Comparison of ENCODE assay signal across 8 cellular contexts in the genomic region with DNA sequence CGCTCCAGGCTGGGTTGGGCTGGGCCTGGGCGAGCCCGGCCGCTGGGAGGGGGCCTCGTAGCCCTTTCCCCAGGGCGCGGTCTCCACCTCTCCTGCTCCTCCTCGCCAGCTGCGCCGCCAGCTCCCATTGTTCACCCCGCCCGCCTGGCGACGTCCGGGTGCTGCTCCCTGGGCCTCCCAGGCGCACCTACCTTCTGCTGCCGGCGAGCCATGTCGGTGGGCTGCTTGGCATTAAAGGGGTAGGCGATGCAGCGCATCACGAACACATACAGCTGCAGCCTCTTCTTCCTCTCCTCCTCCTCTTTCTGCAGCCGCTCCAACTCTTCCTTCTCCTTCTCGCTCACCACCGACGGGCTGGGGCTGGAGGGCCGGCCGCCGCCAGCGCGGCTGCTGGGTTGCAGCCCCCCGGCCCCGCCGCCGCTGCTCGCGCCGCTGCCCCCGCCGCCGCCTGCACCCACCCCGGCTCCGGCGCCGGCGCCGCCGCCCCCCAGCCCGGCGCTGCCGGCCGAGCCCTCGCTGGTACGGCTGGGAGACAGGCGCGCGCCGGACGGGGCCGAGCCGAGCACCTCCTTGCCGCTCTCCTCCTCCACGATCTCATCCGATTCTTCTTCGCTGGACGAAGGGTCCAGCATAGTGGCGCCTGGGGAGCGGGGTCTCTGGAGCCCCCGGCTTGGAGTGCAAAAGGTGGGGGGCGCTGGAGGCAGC. TPM values are rescaled to one million over a fixed set of nuclear protein-coding genes. Genes with fewer than 3 reads are reported as not detected.
DNase-seq lines count a peak whose midpoint lies in the region; ATAC-seq and TF ChIP-seq lines count a peak whose summit lies in the region.

No MANE protein-coding gene starts in this region.

- CTCF ChIA-PET in AG04449 (lab: Yijun Ruan, JAX) = interaction anchor here (0.9 kb wide), 1 partner anchor 320 kb away, joined by 3 read pairs; no protein-coding TSS in a partner anchor

- peak overlapping the region; percentile 32 for H3K4me3 ChIP-seq in AG04449 (ENCODE audit: low read depth, low read length)

- peaks cover 0 to 3% (median 2%) of the 10 kb centered on the region in 3 donors for H3K9me3 Mint-ChIP-seq in IgD-negative memory B cell
- peaks cover 13% of the 10 kb centered on the region for H3K9me3 Mint-ChIP-seq in chondrocyte (ENCODE audit: low read depth)
- H3K9me3 Mint-ChIP-seq in mesothelial cell of epicardium = peaks cover 7% of the 10 kb centered on the region

- DNase-seq in AG04449 (ENCODE audit: low read depth, low spot score) (no peak), chondrocyte (ENCODE audit: low spot score) (no peak), mesothelial cell of epicardium (ENCODE audit: low spot score in 2 of 2, unreplicated experiment in 2 of 2) (no peak)
- DNase-seq in stimulated activated CD4-positive, alpha-beta T cell treated with anti-CD3 and anti-CD28 coated beads, Interleukin-1b, Interleukin-23, amount 100 ng/mL, for 48 hours = no peak
- no peak for DNase-seq in effector CD8-positive, alpha-beta T cell (lab: John Stamatoyannopoulos, UW)
- no peak for DNase-seq in stimulated activated naive CD8-positive, alpha-beta T cell treated with anti-CD3 and anti-CD28 coated beads, Interleukin-15, Interleukin-2, amounts not matched to agents 100 U/mL and 50 U/mL, for 24 hours

- H3K27me3 Mint-ChIP-seq in IgD-negative memory B cell = peaks cover 47% of the 10 kb centered on the region
- H3K27me3 Mint-ChIP-seq in chondrocyte (ENCODE audit: low read depth) = peaks cover 55% of the 10 kb centered on the region
- H3K27me3 Mint-ChIP-seq in mesothelial cell of epicardium (ENCODE audit: low read depth) = peaks cover 93% of the 10 kb centered on the region

- TF ChIP-seq CTCF in AG04449 (IDR thresholded peaks at IDR 0.05; ENCODE audit: insufficient read depth, low read length, missing control alignments) (no peak), chondrocyte (IDR thresholded peaks at IDR 0.05) (no peak), mesothelial cell of epicardium (IDR thresholded peaks at IDR 0.05; ENCODE audit: unreplicated experiment) (no peak)

- peaks cover 2 to 4% (median 3%) of the 10 kb centered on the region in 3 donors for H3K4me1 Mint-ChIP-seq in IgD-negative memory B cell
- H3K4me1 Mint-ChIP-seq in chondrocyte (ENCODE audit: low read depth) = peaks cover 9% of the 10 kb centered on the region
- peaks cover 12% of the 10 kb centered on the region for H3K4me1 Mint-ChIP-seq in mesothelial cell of epicardium

- POLR2A ChIA-PET in AG04449 (lab: Yijun Ruan, JAX) = no interaction called here

- ATAC-seq in GM21619 (IDR thresholded peaks at IDR 0.05; ENCODE audit: unreplicated experiment) = no peak
- no peak for ATAC-seq in stimulated activated naive CD8-positive, alpha-beta T cell treated with anti-CD3 and anti-CD28 coated beads, Interleukin-15, Interleukin-2, amounts not matched to agents 100 U/mL and 50 U/mL, for 24 hours

- H3K4me3 Mint-ChIP-seq in IgD-negative memory B cell (peak overlapping the region in 3 of 4 donors; percentile 53 to 68 (median 58)), chondrocyte (ENCODE audit: unreplicated experiment) (peak overlapping the region; percentile 55), mesothelial cell of epicardium (peak overlapping the region; percentile 68)

- H3K36me3 Mint-ChIP-seq in IgD-negative memory B cell (no peaks in the 10 kb centered on the region), chondrocyte (ENCODE audit: low read depth) (peaks cover 2% of the 10 kb centered on the region), mesothelial cell of epicardium (no peaks in the 10 kb centered on the region)

- H3K27ac Mint-ChIP-seq in IgD-negative memory B cell (no peak overlapping the region), chondrocyte (ENCODE audit: unreplicated experiment) (no peak overlapping the region), mesothelial cell of epicardium (no peak overlapping the region)

RNA-seq across cellular contexts. Expression of a gene that starts 0.7 kb away (rescaled TPM):
- polyA plus RNA-seq in IgD-negative memory B cell = not detected
- total RNA-seq in chondrocyte = not detected in 3 replicates
- total RNA-seq in mesothelial cell of epicardium = 2.7 to 4.2 TPM (median 3.3 TPM) in 3 replicates
